33 cellular contexts compared by ENCODE assay signal in genomic region chr3:157913052-157913451, GRCh38.
"Had no signal": no experiment of that assay in that cellular context is flagged by ENCODE, and none has a peak within 500 bp of the region (broad histone marks: within the 10 kb centered on the region; RNA-seq: fewer than 3 reads in every experiment).

No MANE protein-coding gene starts in this region.

- DNase-seq: activated CD4-positive, alpha-beta T cell treated with anti-CD3 and anti-CD28 coated beads for 36 hours; activated CD4-positive, CD25-positive, alpha-beta regulatory T cell; activated CD8-positive, alpha-beta memory T cell treated with anti-CD3 and anti-CD28 coated beads, Interleukin-2, amount 10 ng/mL, durations not matched to agents 7 days and 5 days; activated CD8-positive, alpha-beta T cell treated with anti-CD3 and anti-CD28 coated beads, Interleukin-2, amount 10 ng/mL, durations not matched to agents 7 days and 5 days; activated effector memory CD4-positive, alpha-beta T cell treated with Interleukin-2 at 50 U/mL for 16 hours; activated naive CD4-positive, alpha-beta T cell treated with Interleukin-2 at 50 U/mL for 16 hours; activated T-cell treated with anti-CD3 and anti-CD28 coated beads for 4 hours; adrenal gland; aorta; body of pancreas; cerebellar nuclear complex; dorsolateral prefrontal cortex; effector memory CD4-positive, alpha-beta T cell; erythroblast; islet precursor cell; left cardiac atrium; left ventricle myocardium superior; naive thymus-derived CD4-positive, alpha-beta T cell; nucleus accumbens; pancreas; retina; stimulated activated CD4-positive, alpha-beta T cell treated with anti-CD3 and anti-CD28 coated beads, Interleukin-15, amount 100 ng/mL, for 24 hours; stimulated activated CD4-positive, alpha-beta T cell treated with anti-CD3 and anti-CD28 coated beads, Interleukin-2, amount 100 ng/mL, for 24 hours; stimulated activated naive B cell treated with anti-CD40 and anti-IgM and Interleukin-4, amounts not matched to agents 10 μg/mL and 1 μg/mL and 100 μg/mL, for 72 hours; stomach; tibial artery; upper lobe of right lung had no signal

- H3K27ac ChIP-seq: adrenal gland, body of pancreas, cardiac muscle cell, coronary artery, dorsolateral prefrontal cortex, pancreas, prostate gland, stomach, suprapubic skin, tibial artery, upper lobe of right lung had no signal

- H3K27me3 ChIP-seq: adrenal gland, body of pancreas, cardiac muscle cell, pancreas, stomach, suprapubic skin, tibial artery, upper lobe of right lung had no signal

- H3K9me3 Mint-ChIP-seq: neural crest cell had no signal

- H3K9me3 ChIP-seq: adrenal gland, body of pancreas, pancreas, prostate gland, stomach, suprapubic skin, tibial artery, upper lobe of right lung had no signal

- H3K4me1 ChIP-seq: adrenal gland, body of pancreas, pancreas, prostate gland, stomach, suprapubic skin, tibial artery, upper lobe of right lung had no signal

- H3K4me3 ChIP-seq: adrenal gland, body of pancreas, cardiac muscle cell, coronary artery, dorsolateral prefrontal cortex, pancreas, prostate gland, stomach, suprapubic skin, tibial artery, upper lobe of right lung had no signal

- H3K4me1 Mint-ChIP-seq: activated CD4-positive, alpha-beta T cell treated with anti-CD3 and anti-CD28 coated beads for 36 hours; activated CD8-positive, alpha-beta memory T cell treated with anti-CD3 and anti-CD28 coated beads, Interleukin-2, amount 10 ng/mL, durations not matched to agents 7 days and 5 days; naive thymus-derived CD4-positive, alpha-beta T cell; neural crest cell; stimulated activated naive B cell treated with anti-CD40 and anti-IgM and Interleukin-4, amounts not matched to agents 10 μg/mL and 1 μg/mL and 100 μg/mL, for 72 hours had no signal

- H3K36me3 ChIP-seq: adrenal gland, cardiac muscle cell, pancreas, prostate gland, stomach, suprapubic skin, tibial artery, upper lobe of right lung had no signal

- H3K36me3 Mint-ChIP-seq: activated CD8-positive, alpha-beta memory T cell treated with anti-CD3 and anti-CD28 coated beads, Interleukin-2, amount 10 ng/mL, durations not matched to agents 7 days and 5 days; activated naive CD8-positive, alpha-beta T cell; naive thymus-derived CD4-positive, alpha-beta T cell; stimulated activated naive B cell treated with anti-CD40 and anti-IgM and Interleukin-4, amounts not matched to agents 10 μg/mL and 1 μg/mL and 100 μg/mL, for 72 hours had no signal

- H3K27ac Mint-ChIP-seq: activated CD4-positive, alpha-beta T cell treated with anti-CD3 and anti-CD28 coated beads for 36 hours; activated CD8-positive, alpha-beta memory T cell treated with anti-CD3 and anti-CD28 coated beads, Interleukin-2, amount 10 ng/mL, durations not matched to agents 7 days and 5 days; activated CD8-positive, alpha-beta T cell treated with anti-CD3 and anti-CD28 coated beads, Interleukin-2, amount 10 ng/mL, durations not matched to agents 7 days and 5 days; activated naive CD8-positive, alpha-beta T cell; naive thymus-derived CD4-positive, alpha-beta T cell; stimulated activated naive B cell treated with anti-CD40 and anti-IgM and Interleukin-4, amounts not matched to agents 10 μg/mL and 1 μg/mL and 100 μg/mL, for 72 hours had no signal

- ATAC-seq: activated CD4-positive, alpha-beta T cell treated with anti-CD3 and anti-CD28 coated beads for 36 hours; activated CD8-positive, alpha-beta memory T cell treated with anti-CD3 and anti-CD28 coated beads, Interleukin-2, amount 10 ng/mL, durations not matched to agents 7 days and 5 days; activated CD8-positive, alpha-beta T cell treated with anti-CD3 and anti-CD28 coated beads, Interleukin-2, amount 10 ng/mL, durations not matched to agents 7 days and 5 days; body of pancreas; left ventricle myocardium superior; naive thymus-derived CD4-positive, alpha-beta T cell; pancreas; stimulated activated naive B cell treated with anti-CD40 and anti-IgM and Interleukin-4, amounts not matched to agents 10 μg/mL and 1 μg/mL and 100 μg/mL, for 72 hours; upper lobe of right lung had no signal

- H3K27me3 Mint-ChIP-seq: activated CD4-positive, alpha-beta T cell treated with anti-CD3 and anti-CD28 coated beads for 36 hours; activated CD8-positive, alpha-beta memory T cell treated with anti-CD3 and anti-CD28 coated beads, Interleukin-2, amount 10 ng/mL, durations not matched to agents 7 days and 5 days; naive thymus-derived CD4-positive, alpha-beta T cell had no signal

- H3K4me3 Mint-ChIP-seq: activated CD4-positive, alpha-beta T cell treated with anti-CD3 and anti-CD28 coated beads for 36 hours; activated CD8-positive, alpha-beta memory T cell treated with anti-CD3 and anti-CD28 coated beads, Interleukin-2, amount 10 ng/mL, durations not matched to agents 7 days and 5 days; activated CD8-positive, alpha-beta T cell treated with anti-CD3 and anti-CD28 coated beads, Interleukin-2, amount 10 ng/mL, durations not matched to agents 7 days and 5 days; activated naive CD8-positive, alpha-beta T cell; naive thymus-derived CD4-positive, alpha-beta T cell; neural crest cell; stimulated activated naive B cell treated with anti-CD40 and anti-IgM and Interleukin-4, amounts not matched to agents 10 μg/mL and 1 μg/mL and 100 μg/mL, for 72 hours had no signal
